7 cellular contexts compared by ENCODE assay signal in the genomic region with DNA sequence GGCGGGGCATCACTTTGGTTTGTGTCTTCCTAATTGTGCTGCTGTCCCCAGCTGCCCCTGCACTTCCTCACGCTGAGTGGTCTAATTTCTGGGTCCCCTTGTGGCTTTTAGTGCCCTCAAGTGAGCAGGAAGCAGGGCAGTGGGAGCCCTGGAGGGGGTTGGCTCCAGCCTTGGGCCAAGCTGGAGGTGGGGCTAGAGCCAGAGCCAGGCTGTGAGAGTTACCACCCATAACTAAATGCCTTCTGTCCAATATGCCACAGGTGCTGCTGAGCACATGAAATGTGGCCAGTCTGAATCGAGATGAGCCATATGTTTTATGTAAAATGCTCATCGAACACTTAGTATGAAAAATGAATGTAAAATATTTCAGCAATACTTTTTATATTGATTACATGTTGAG. TPM values are rescaled to one million over a fixed set of nuclear protein-coding genes. Genes with fewer than 3 reads are reported as not detected.
DNase-seq lines count a peak whose midpoint lies in the region; ATAC-seq, FAIRE-seq and TF ChIP-seq lines count a peak whose summit lies in the region.
"Not testable (repeated sequence)": the region's sequence is repeated elsewhere in the genome, so short reads cannot be mapped to it uniquely, and the experiment has no call there.
"Had no signal": no experiment of that assay in that cellular context is flagged by ENCODE, and none has a peak within 500 bp of the region (broad histone marks: within the 10 kb centered on the region; RNA-seq: fewer than 3 reads in every experiment).

No MANE protein-coding gene starts in this region.

- H3K9me3 Mint-ChIP-seq in activated CD8-positive, alpha-beta T cell treated with anti-CD3 and anti-CD28 coated beads for 36 hours; activated naive CD8-positive, alpha-beta T cell treated with anti-CD3 and anti-CD28 coated beads for 36 hours; stimulated activated naive CD8-positive, alpha-beta T cell treated with anti-CD3 and anti-CD28 coated beads, Interleukin-15, amount 100 ng/mL, for 72 hours: not testable (repeated sequence)

- POLR2A ChIA-PET in activated CD8-positive, alpha-beta T cell treated with anti-CD3 and anti-CD28 coated beads for 36 hours (lab: Charles Lee): interaction anchor here (1.5 kb wide), 1 partner anchor 47 kb away, joined by 5 read pairs; no protein-coding TSS in a partner anchor

- H3K36me3 Mint-ChIP-seq in activated CD8-positive, alpha-beta T cell treated with anti-CD3 and anti-CD28 coated beads for 36 hours (ENCODE audit: low read depth): peaks cover 64% of the 10 kb centered on the region
- H3K36me3 Mint-ChIP-seq in activated naive CD8-positive, alpha-beta T cell treated with anti-CD3 and anti-CD28 coated beads for 36 hours: peaks cover 52% of the 10 kb centered on the region

- peak; percentile 8 for FAIRE-seq in GM19239 (lab: Jason Lieb, UNC)

- peak overlapping the region; percentile 93 for H3K27ac Mint-ChIP-seq in activated CD8-positive, alpha-beta T cell treated with anti-CD3 and anti-CD28 coated beads for 36 hours
- peak overlapping the region; percentile 58 for H3K27ac Mint-ChIP-seq in activated naive CD8-positive, alpha-beta T cell treated with anti-CD3 and anti-CD28 coated beads for 36 hours
- H3K27ac Mint-ChIP-seq in stimulated activated naive CD8-positive, alpha-beta T cell treated with anti-CD3 and anti-CD28 coated beads, Interleukin-15, amount 100 ng/mL, for 72 hours: peak overlapping the region in 1 of 2 donors; percentile 42

- DNase-seq in GM19239 (ENCODE audit: insufficient read length, low spot score); activated CD8-positive, alpha-beta T cell treated with anti-CD3 and anti-CD28 coated beads for 36 hours; activated naive CD8-positive, alpha-beta T cell treated with anti-CD3 and anti-CD28 coated beads for 36 hours; stimulated activated naive CD8-positive, alpha-beta T cell treated with anti-CD3 and anti-CD28 coated beads, Interleukin-15, amount 100 ng/mL, for 72 hours: not testable (repeated sequence)
- DNase-seq in RPMI8226 (peak; percentile 80), cerebellar cortex (ENCODE audit: low spot score) (peak; percentile 7)

- not testable (repeated sequence) for H3K27me3 Mint-ChIP-seq in activated CD8-positive, alpha-beta T cell treated with anti-CD3 and anti-CD28 coated beads for 36 hours; activated naive CD8-positive, alpha-beta T cell treated with anti-CD3 and anti-CD28 coated beads for 36 hours; stimulated activated naive CD8-positive, alpha-beta T cell treated with anti-CD3 and anti-CD28 coated beads, Interleukin-15, amount 100 ng/mL, for 72 hours

- ATAC-seq in activated CD8-positive, alpha-beta T cell treated with anti-CD3 and anti-CD28 coated beads for 36 hours: peak; percentile 31
- ATAC-seq in stimulated activated naive CD8-positive, alpha-beta T cell treated with anti-CD3 and anti-CD28 coated beads, Interleukin-15, amount 100 ng/mL, for 72 hours: not testable (repeated sequence)

- not testable (repeated sequence) for TF ChIP-seq CTCF in activated CD8-positive, alpha-beta T cell treated with anti-CD3 and anti-CD28 coated beads for 36 hours (IDR thresholded peaks at IDR 0.05)

- CTCF ChIA-PET in activated CD8-positive, alpha-beta T cell treated with anti-CD3 and anti-CD28 coated beads for 36 hours (lab: Charles Lee): interaction anchor here (1.9 kb wide), 1 partner anchor 48 kb away, joined by 9 read pairs; no protein-coding TSS in a partner anchor

- H3K4me3 Mint-ChIP-seq in activated CD8-positive, alpha-beta T cell treated with anti-CD3 and anti-CD28 coated beads for 36 hours: peak overlapping the region; percentile 78
- peak overlapping the region; percentile 76 for H3K4me3 Mint-ChIP-seq in activated naive CD8-positive, alpha-beta T cell treated with anti-CD3 and anti-CD28 coated beads for 36 hours
- peak overlapping the region; percentile 26 to 70 for H3K4me3 Mint-ChIP-seq in stimulated activated naive CD8-positive, alpha-beta T cell treated with anti-CD3 and anti-CD28 coated beads, Interleukin-15, amount 100 ng/mL, for 72 hours

- H3K4me1 Mint-ChIP-seq in activated CD8-positive, alpha-beta T cell treated with anti-CD3 and anti-CD28 coated beads for 36 hours (ENCODE audit: low read depth): peaks cover 40% of the 10 kb centered on the region
- peaks cover 36% of the 10 kb centered on the region for H3K4me1 Mint-ChIP-seq in activated naive CD8-positive, alpha-beta T cell treated with anti-CD3 and anti-CD28 coated beads for 36 hours
- peaks cover 64% of the 10 kb centered on the region for H3K4me1 Mint-ChIP-seq in stimulated activated naive CD8-positive, alpha-beta T cell treated with anti-CD3 and anti-CD28 coated beads, Interleukin-15, amount 100 ng/mL, for 72 hours

- intact Hi-C loops in activated CD8-positive, alpha-beta T cell treated with anti-CD3 and anti-CD28 coated beads for 36 hours (cut with micrococcal nuclease): not testable (repeated sequence)

RNA-seq across cellular contexts. Expression of gene CD8B, which starts 5.2 kb away (rescaled TPM):
- total RNA-seq in activated CD8-positive, alpha-beta T cell treated with anti-CD3 and anti-CD28 coated beads for 36 hours: 100 to 1,000 TPM; 319 to 321 TPM
- 100 to 1,000 TPM; 260 to 268 TPM for total RNA-seq in activated naive CD8-positive, alpha-beta T cell treated with anti-CD3 and anti-CD28 coated beads for 36 hours
- total RNA-seq: Daoy had no signal
